1 cellular context compared by ENCODE assay signal in the genomic region with DNA sequence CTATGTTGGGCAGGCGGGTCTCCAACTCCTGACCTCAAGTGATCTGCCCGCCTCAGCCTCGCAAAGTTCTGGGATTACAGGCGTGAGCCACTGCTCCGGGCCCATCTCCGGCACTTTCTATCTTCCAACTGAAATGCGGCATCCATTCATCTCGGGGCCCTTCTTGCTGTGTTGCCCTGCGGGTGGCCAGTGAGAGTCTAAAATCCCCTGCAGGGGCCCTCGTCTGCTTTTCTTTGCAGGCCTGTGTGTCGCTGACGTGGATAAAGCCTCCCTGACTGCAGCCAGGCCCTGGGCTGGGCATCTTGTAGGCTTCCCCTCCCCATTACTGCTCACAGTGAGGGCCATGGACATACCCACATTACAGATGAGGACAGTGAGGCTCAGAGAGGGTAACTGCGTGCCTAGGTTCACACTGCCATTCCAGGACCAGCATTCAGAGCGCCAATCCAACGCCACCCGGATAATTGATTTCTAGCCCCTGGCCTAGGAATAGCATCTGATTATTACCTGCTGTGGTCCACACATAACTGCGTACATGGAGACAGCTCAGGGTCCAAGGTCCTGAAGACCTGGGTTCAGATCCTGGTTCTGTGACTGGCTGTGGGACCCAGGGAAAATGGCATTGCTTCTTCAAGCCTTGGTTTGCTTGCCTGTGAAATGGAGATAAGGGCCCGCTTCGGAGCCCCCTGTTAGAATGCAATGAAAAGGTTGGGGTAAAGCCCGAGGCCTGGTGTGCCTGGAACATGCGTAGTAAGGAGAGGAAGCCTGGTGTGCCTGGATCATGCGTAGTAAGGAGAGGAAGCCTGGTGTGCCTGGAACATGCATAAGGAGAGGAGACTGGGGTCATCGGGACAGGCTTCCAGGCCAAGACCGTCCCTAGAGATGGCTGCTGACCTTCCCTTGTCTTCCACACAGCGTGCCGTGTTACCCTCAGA.
A peak's percentile ranks its signal among the peaks of the same experiment; 100 is the strongest.
TF ChIP-seq lines count a peak whose summit lies in the region.

No MANE protein-coding gene starts in this region.

TF ChIP-seq in HEK293, 187 proteins besides CTCF, POLR2A, EP300 and RAD21 (continued from another document):
- peak; percentile 29; the same call in 1 of the 2 replicates for TF ChIP-seq ZIC2 (tag by site-specific recombination; IDR thresholded peaks at IDR 0.05)
- TF ChIP-seq ZNF624 (tag by site-specific recombination; IDR thresholded peaks at IDR 0.05): no peak
- TF ChIP-seq ZNF404 (tag by site-specific recombination; IDR thresholded peaks at IDR 0.05): no peak
- TF ChIP-seq ZNF366 (tag by site-specific recombination; conservative IDR thresholded peaks at IDR 0.05): no peak
- TF ChIP-seq RBAK (tag by site-specific recombination; IDR thresholded peaks at IDR 0.05): no peak
